In the genomic region with DNA sequence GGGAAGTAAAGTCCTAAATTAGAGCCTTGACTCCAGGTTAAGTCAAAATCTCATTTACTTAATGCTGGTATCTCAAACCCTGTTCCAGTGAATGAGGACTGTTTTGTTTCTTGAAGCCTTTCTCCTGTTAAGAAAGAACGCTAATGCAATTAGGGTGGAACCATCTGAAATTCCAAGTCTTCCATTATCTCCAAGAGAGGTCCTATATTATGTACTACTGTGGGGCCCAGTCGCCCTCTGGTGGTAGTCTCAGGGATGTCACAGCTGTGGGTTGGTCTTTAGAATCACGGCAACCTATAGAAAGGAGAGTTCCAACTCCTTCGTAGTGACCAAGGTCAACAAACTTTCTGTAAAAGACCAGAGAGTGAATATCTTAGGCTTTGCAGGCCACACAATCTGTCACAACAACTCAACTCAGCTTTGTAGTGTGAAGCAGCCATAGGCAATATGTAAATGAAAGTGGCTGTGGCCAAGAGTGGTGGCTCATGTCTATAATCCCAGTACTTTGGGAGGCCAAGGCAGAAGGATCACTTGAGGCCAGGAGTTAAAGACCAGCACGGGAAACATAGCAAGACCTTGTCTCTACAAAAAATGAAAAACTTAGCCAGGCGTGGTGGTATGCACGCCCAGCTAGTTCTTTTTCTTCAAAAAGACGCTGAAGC, we compare ENCODE assay signal across 8 cellular contexts. TPM values are rescaled to one million over a fixed set of nuclear protein-coding genes. Genes with fewer than 3 reads are reported as not detected.
DNase-seq lines count a peak whose midpoint lies in the region; ATAC-seq and TF ChIP-seq lines count a peak whose summit lies in the region.

No MANE protein-coding gene starts in this region.

- no peak overlapping the region for H3K4me3 ChIP-seq in KMS-11 (IDR thresholded peaks at IDR 0.05; ENCODE audit: insufficient read depth, low read depth, low read length)
- H3K4me3 ChIP-seq in psoas muscle = no peak overlapping the region

- H3K79me2 ChIP-seq in KMS-11 (ENCODE audit: insufficient read depth, low read depth) = peaks cover 5% of the 10 kb centered on the region; the same call in 1 of the 2 replicates

- no peaks in the 10 kb centered on the region for H3K4me1 ChIP-seq in KMS-11 (ENCODE audit: low read depth, poor library complexity, severe bottlenecking)
- H3K4me1 ChIP-seq in psoas muscle = no peaks in the 10 kb centered on the region

- H3K36me3 ChIP-seq in KMS-11 (ENCODE audit: insufficient read depth) (no peaks in the 10 kb centered on the region; the same call in 1 of the 2 replicates), psoas muscle (ENCODE audit: insufficient read depth in 1 of 2, low read depth in 1 of 2) (peaks cover 6 to 96% of the 10 kb centered on the region in 2 donors)

- no peak overlapping the region for H3K4me2 ChIP-seq in KMS-11

- TF ChIP-seq CTCF in KMS-11 (conservative IDR thresholded peaks at IDR 0.05; ENCODE audit: low read depth, low read length) (peak; percentile 99), psoas muscle (IDR thresholded peaks at IDR 0.05) (peak; percentile 90)

- H3K27me3 ChIP-seq in KMS-11 (ENCODE audit: insufficient read depth, low read depth) (no peaks in the 10 kb centered on the region), psoas muscle (ENCODE audit: insufficient read depth in 3 of 3, low read length in 2 of 3) (no peaks in the 10 kb centered on the region)

- no peaks in the 10 kb centered on the region for H3K9me3 ChIP-seq in psoas muscle

- no peak overlapping the region for H2AFZ ChIP-seq in KMS-11 (ENCODE audit: low read depth)

- H3K9ac ChIP-seq in KMS-11 = no peak overlapping the region

- WGBS in psoas muscle, 3 donors = 49 to 53% (median 52%) methylated on average over 8 of the region's 8 CpGs

- H3K27ac ChIP-seq in KMS-11 (no peak overlapping the region), psoas muscle (no peak overlapping the region)

- intact Hi-C loops in head of caudate nucleus (cut with DNase I) = no loop called here
- intact Hi-C loops in psoas muscle (cut with DNase I) = loop anchor here (10.0 kb wide), 1 partner anchor 602 kb away; no protein-coding TSS in a partner anchor

- no peaks in the 10 kb centered on the region for H4K20me1 ChIP-seq in KMS-11 (ENCODE audit: insufficient read depth)

- DNase-seq in DMS 273 treated with DMSO at 0.1 percent for 48 hours (lab: John Stamatoyannopoulos, UW) = peak; percentile 6
- peak; percentile 68 for DNase-seq in activated naive CD4-positive, alpha-beta T cell treated with anti-CD3 and anti-CD28 coated beads, Interleukin-2, amount 50 U/mL, for 16 hours
- peak; percentile 19 to 89 (median 72) for DNase-seq in head of caudate nucleus
- peak; percentile 62 to 77 for DNase-seq in psoas muscle

- ATAC-seq in GM21390 (IDR thresholded peaks at IDR 0.05; ENCODE audit: unreplicated experiment) = peak; percentile 81
- peak; percentile 98 for ATAC-seq in SK-N-SH treated with all-trans-retinoic acid at 6 μM for 48 hours
- ATAC-seq in psoas muscle = peak; percentile 75 to 96 (median 85)
- ATAC-seq in HG02763 (IDR thresholded peaks at IDR 0.05; ENCODE audit: unreplicated experiment) = no peak

TF ChIP-seq in SK-N-SH treated with all-trans-retinoic acid at 6 μM for 48 hours, 23 proteins besides CTCF, POLR2A, EP300 and RAD21:
- TF ChIP-seq ZFP30 (CRISPR knock-in tag; IDR thresholded peaks at IDR 0.05) (no peak), ISL1 (CRISPR knock-in tag; IDR thresholded peaks at IDR 0.05) (peak; percentile 56), ZC3H10 (CRISPR knock-in tag; IDR thresholded peaks at IDR 0.05) (no peak), OSR1 (CRISPR knock-in tag; IDR thresholded peaks at IDR 0.05) (no peak)

RNA-seq across cellular contexts. Expression of gene RPP38, which starts 9.3 kb away (rescaled TPM):
- 10 to 100 TPM in 2 of 4 donors, 1 to 10 TPM in 2; 7.3 to 17.2 (median 11.1) TPM for total RNA-seq in psoas muscle
- polyA plus RNA-seq in psoas muscle = 10 to 100 TPM; 18.1 to 21.9 (median 20.2) TPM

RNA-seq across cellular contexts. Expression of gene ACBD7, which starts 17.9 kb away (rescaled TPM):
- not detected for total RNA-seq in psoas muscle
- polyA plus RNA-seq in psoas muscle = under 1 TPM in 1 of 3 donors, not detected in 2; 0.06 TPM

Comparison
In these comparisons a context has a peak if more than half of its experiments do, and no peak if none do; other contexts are left out.
1. DNase-seq: peak in every context shown above with its lines; median percentile 72 in head of caudate nucleus; 70 in psoas muscle; 68 in activated naive CD4-positive, alpha-beta T cell treated with anti-CD3 and anti-CD28 coated beads, Interleukin-2, amount 50 U/mL, for 16 hours; 6 in DMS 273 treated with DMSO at 0.1 percent for 48 hours.